Comparison of ENCODE assay signal across 9 cellular contexts in genomic region chr15:69666921-69667811, GRCh38.
A peak's percentile ranks its signal among the peaks of the same experiment; 100 is the strongest.
DNase-seq lines count a peak whose midpoint lies in the region; ATAC-seq and TF ChIP-seq lines count a peak whose summit lies in the region.
"Had no signal": no experiment of that assay in that cellular context is flagged by ENCODE, and none has a peak within 500 bp of the region (broad histone marks: within the 10 kb centered on the region; RNA-seq: fewer than 3 reads in every experiment).

No MANE protein-coding gene starts in this region.

- H3K27me3 ChIP-seq in GM06990 (replicated peaks; ENCODE audit: control insufficient read depth, insufficient read depth, low read length), result no peaks in the 10 kb centered on the region

- DNase-seq in GM06990 (ENCODE audit: extremely low read depth, insufficient read length) (peak; percentile 77), NCI-H69 (lab: John Stamatoyannopoulos, UW) (peak; percentile 3), left lobe of liver (ENCODE audit: low spot score) (no peak), H4 (ENCODE audit: low spot score) (no peak), LoVo (ENCODE audit: low spot score) (no peak), HCEC 1CT (no peak)
- no peak for DNase-seq in activated naive CD4-positive, alpha-beta T cell treated with Interleukin-2 at 50 U/mL for 16 hours

- ATAC-seq in GM21619 (IDR thresholded peaks at IDR 0.05; ENCODE audit: unreplicated experiment), result peak; percentile 40
- ATAC-seq in left lobe of liver, result peak; percentile 33
- ATAC-seq: T-cell had no signal

- no peak for TF ChIP-seq CTCF in GM06990 (IDR thresholded peaks at IDR 0.05; ENCODE audit: insufficient read depth, low read length, poor library complexity, severe bottlenecking)

- no peak overlapping the region for H3K4me3 ChIP-seq in GM06990 (replicated peaks; ENCODE audit: low read depth, low read length)

- no peaks in the 10 kb centered on the region for H3K36me3 ChIP-seq in GM06990 (ENCODE audit: control insufficient read depth, insufficient read depth, low read length)

Comparison
In these comparisons a context has a peak if more than half of its experiments do, and no peak if none do; other contexts are left out.
1. DNase-seq: peak in GM06990 (single experiment) and NCI-H69 (single experiment); none in left lobe of liver (single experiment), H4 (single experiment), LoVo (single experiment), activated naive CD4-positive, alpha-beta T cell treated with Interleukin-2 at 50 U/mL for 16 hours (single experiment) and HCEC 1CT (single experiment).